ENCODE assay signal across 24 cellular contexts in genomic region chr2:26423750-26424149, GRCh38. TPM values are rescaled to one million over a fixed set of nuclear protein-coding genes. Genes with fewer than 3 reads are reported as not detected.
DNase-seq lines count a peak whose midpoint lies in the region; ATAC-seq, FAIRE-seq and TF ChIP-seq lines count a peak whose summit lies in the region.
"Had no signal": no experiment of that assay in that cellular context is flagged by ENCODE, and none has a peak within 500 bp of the region (broad histone marks: within the 10 kb centered on the region; RNA-seq: fewer than 3 reads in every experiment).

No MANE protein-coding gene starts in this region.

- H3K9me3 ChIP-seq in BLaER1 (no peaks in the 10 kb centered on the region), K562 (replicated peaks; ENCODE audit: control insufficient read depth, insufficient read depth, low read depth, low read length) (no peaks in the 10 kb centered on the region), H1 (ENCODE audit: insufficient read depth in 2 of 2, low read depth in 1 of 2, low read length in 1 of 2) (no peaks in the 10 kb centered on the region)
- H3K9me3 ChIP-seq in BLaER1 treated with 17β-estradiol and CSF1 and Interleukin-3, amounts not matched to agents 10 nM and 100 nM (replicated peaks in 1 of 11) = no peaks in the 10 kb centered on the region

- H3K4me2 ChIP-seq in BLaER1 (peak overlapping the region; percentile 31; the same call in 1 of the 2 replicates), K562 (ENCODE audit: insufficient read depth, low read length) (no peak overlapping the region), H1 (ENCODE audit: insufficient read depth in 1 of 2, low read depth in 2 of 2, low read length in 2 of 2) (no peak overlapping the region)
- H3K4me2 ChIP-seq in BLaER1 treated with 17β-estradiol and CSF1 and Interleukin-3, amounts not matched to agents 10 nM and 100 nM = peak overlapping the region in 6 of 11 experiments; percentile 3 to 25 (median 11); a peak in 4 of 22 replicates

- no peak overlapping the region for H4K5ac ChIP-seq in H1 (ENCODE audit: insufficient read length, low read depth, low read length)

- no peak overlapping the region for H2BK5ac ChIP-seq in H1 (ENCODE audit: low read depth, low read length)

- TF ChIP-seq POLR2A in K562 (conservative IDR thresholded peaks at IDR 0.05) = no peak
- TF ChIP-seq POLR2A in H1 (IDR thresholded peaks at IDR 0.05; ENCODE audit: control extremely low read depth in 1 of 2, low read depth in 2 of 2, low read length in 2 of 2) = no peak

- no peak for ATAC-seq in K562
- no peak for ATAC-seq in GM21723 (IDR thresholded peaks at IDR 0.05; ENCODE audit: unreplicated experiment)
- no peak for ATAC-seq in activated CD4-positive, alpha-beta T cell treated with anti-CD3 and anti-CD28 coated beads for 36 hours

- no peak overlapping the region for H3K18ac ChIP-seq in H1 (ENCODE audit: extremely low read depth, low read length)

- intact Hi-C loops in K562 (cut with micrococcal nuclease) = no loop called here
- intact Hi-C loops in activated CD4-positive, alpha-beta T cell treated with anti-CD3 and anti-CD28 coated beads for 36 hours (cut with DNase I, micrococcal nuclease) = no loop called here

- H2AK5ac ChIP-seq in H1 (ENCODE audit: low read depth, low read length) = no peak overlapping the region

- no peak overlapping the region for H3K4ac ChIP-seq in H1 (replicated peaks; ENCODE audit: insufficient read length, low read depth, low read length)

- no peak overlapping the region for H4K91ac ChIP-seq in H1 (replicated peaks; ENCODE audit: insufficient read length, low read length)

- H2BK20ac ChIP-seq in H1 (ENCODE audit: low read length) = no peak overlapping the region

- H3K36me3 ChIP-seq in BLaER1 (no peaks in the 10 kb centered on the region), K562 (ENCODE audit: control insufficient read depth, insufficient read depth, low read length) (no peaks in the 10 kb centered on the region), H1 (ENCODE audit: control insufficient read depth in 2 of 4, insufficient read depth in 4 of 4, low read length in 3 of 4) (no peaks in the 10 kb centered on the region)
- no peaks in the 10 kb centered on the region for H3K36me3 ChIP-seq in BLaER1 treated with 17β-estradiol and CSF1 and Interleukin-3, amounts not matched to agents 10 nM and 100 nM

- no peak overlapping the region for H3K4me3 Mint-ChIP-seq in activated CD4-positive, alpha-beta T cell treated with anti-CD3 and anti-CD28 coated beads for 36 hours
- H3K4me3 Mint-ChIP-seq: CD14-positive monocyte; CD4-positive, alpha-beta T cell; CD8-positive, alpha-beta memory T cell had no signal

- POLR2A ChIA-PET in K562 (lab: Yijun Ruan, JAX) (interaction anchor here (0.7 kb wide), 1 partner anchor 32 kb away, joined by 3 read pairs; no protein-coding TSS in a partner anchor), H1 (lab: Charles Lee; ENCODE audit: partially characterized antibody) (interaction anchor here (1.0 kb wide), 3 partner anchors 11 to 125 kb away, joined by 3 read pairs; no protein-coding TSS in a partner anchor)
- POLR2A ChIA-PET in activated CD4-positive, alpha-beta T cell treated with anti-CD3 and anti-CD28 coated beads for 36 hours (lab: Charles Lee) = no interaction called here

- no peak for TF ChIP-seq RAD21 in K562 (CRISPR knock-in tag; conservative IDR thresholded peaks at IDR 0.05 in 1 of 2, IDR thresholded peaks at IDR 0.05 in 1 of 2)
- no peak for TF ChIP-seq RAD21 in H1 (IDR thresholded peaks at IDR 0.05 in 1 of 2, conservative IDR thresholded peaks at IDR 0.05 in 1 of 2; ENCODE audit: low read depth in 2 of 2, low read length in 2 of 2)

- no peaks in the 10 kb centered on the region for H4K20me1 ChIP-seq in BLaER1
- no peaks in the 10 kb centered on the region for H4K20me1 ChIP-seq in BLaER1 treated with 17β-estradiol and CSF1 and Interleukin-3, amounts not matched to agents 10 nM and 100 nM
- H4K20me1 ChIP-seq in K562 (replicated peaks; ENCODE audit: control insufficient read depth, insufficient read depth, low read length) = no peaks in the 10 kb centered on the region
- no peaks in the 10 kb centered on the region for H4K20me1 ChIP-seq in H1 (replicated peaks in 1 of 2; ENCODE audit: control insufficient read depth in 1 of 2, insufficient read depth in 2 of 2, low read length in 2 of 2)

- no peaks in the 10 kb centered on the region for H3K4me1 Mint-ChIP-seq in activated CD4-positive, alpha-beta T cell treated with anti-CD3 and anti-CD28 coated beads for 36 hours
- H3K4me1 Mint-ChIP-seq: CD14-positive monocyte; CD8-positive, alpha-beta memory T cell had no signal

- no peak for DNase-seq in K562 (ENCODE audit: extremely low read depth in 1 of 4, low spot score in 3 of 4)
- no peak for DNase-seq in H1 (ENCODE audit: low read depth in 1 of 2, low spot score in 2 of 2)
- no peak for DNase-seq in DMS 273 treated with DMSO at 0.1 percent for 48 hours (lab: John Stamatoyannopoulos, UW)
- DNase-seq in activated CD4-positive, alpha-beta T cell treated with anti-CD3 and anti-CD28 coated beads for 36 hours = no peak
- DNase-seq in effector CD8-positive, alpha-beta T cell (lab: John Stamatoyannopoulos, UW) = no peak
- DNase-seq: CD4-positive, alpha-beta T cell; CD8-positive, alpha-beta memory T cell; DMS53; DMS79 treated with DMSO at 0.1 percent for 48 hours; GF-D8; GOT3; H7; HCEC 1CT had no signal

- in situ Hi-C loops in K562 (cut with MboI) = no loop called here

- BruUV-seq in K562 (replicated peaks; lab: Mats Ljungman, UMichigan) = no TSS peak

- H3K27me3 Mint-ChIP-seq in activated CD4-positive, alpha-beta T cell treated with anti-CD3 and anti-CD28 coated beads for 36 hours = peaks cover 4% of the 10 kb centered on the region
- H3K27me3 Mint-ChIP-seq: CD4-positive, alpha-beta T cell had no signal

- peaks cover 7% of the 10 kb centered on the region for H3K4me1 ChIP-seq in BLaER1
- peaks cover 0 to 9% (median 3%) of the 10 kb centered on the region in 10 experiments; a peak in 4 of 20 replicates for H3K4me1 ChIP-seq in BLaER1 treated with 17β-estradiol and CSF1 and Interleukin-3, amounts not matched to agents 10 nM and 100 nM
- H3K4me1 ChIP-seq in K562 (replicated peaks in 1 of 2; ENCODE audit: control insufficient read depth in 2 of 2, insufficient read depth in 2 of 2, low read length in 2 of 2) = no peaks in the 10 kb centered on the region; a peak in 1 of 5 replicates
- peaks cover 0 to 6% (median under 1%) of the 10 kb centered on the region in 4 experiments; a peak in 1 of 7 replicates for H3K4me1 ChIP-seq in H1 (replicated peaks in 1 of 4; ENCODE audit: control insufficient read depth in 3 of 4, insufficient read depth in 4 of 4, low read length in 3 of 4)

- no peak overlapping the region for H4K8ac ChIP-seq in H1 (ENCODE audit: extremely low read depth, insufficient read depth, low read length)

- FAIRE-seq in K562 (lab: Jason Lieb, UNC) (no peak), H1 (lab: Jason Lieb, UNC) (no peak)
- FAIRE-seq: D721Med, GM12892, GM19239 had no signal

- H3K9ac ChIP-seq in BLaER1 (no peak overlapping the region), K562 (ENCODE audit: insufficient read depth in 1 of 2, low read depth in 2 of 2, low read length in 2 of 2) (no peak overlapping the region), H1 (replicated peaks in 1 of 4; ENCODE audit: extremely low read depth in 1 of 4, low read depth in 3 of 4, low read length in 3 of 4) (no peak overlapping the region)
- no peak overlapping the region for H3K9ac ChIP-seq in BLaER1 treated with 17β-estradiol and CSF1 and Interleukin-3, amounts not matched to agents 10 nM and 100 nM

- WGBS in K562 (ENCODE audit: insufficient coverage, low coverage, missing lambda C conversion rate) = 68% methylated on average over 8 of the region's 9 CpGs
- 90% methylated on average over 9 of the region's 9 CpGs; no CpG with 5 or more reads in 1 of the 2 experiments for WGBS in H1 (ENCODE audit: extremely low coverage in 1 of 2, insufficient coverage in 1 of 2, insufficient read length in 1 of 2, insufficient replicate concordance in 2 of 2, low coverage in 1 of 2, low lambda C conversion rate in 2 of 2, missing lambda C conversion rate in 1 of 2), 2 experiments

- TF ChIP-seq CTCF in K562 (IDR thresholded peaks at IDR 0.05 in 2 of 3, conservative IDR thresholded peaks at IDR 0.05 in 1 of 3; ENCODE audit: insufficient read depth in 2 of 3, low read depth in 1 of 3, low read length in 3 of 3) (no peak), H1 (IDR thresholded peaks at IDR 0.05; ENCODE audit: control extremely low read depth in 1 of 3, insufficient read depth in 1 of 3, low read depth in 1 of 3, low read length in 3 of 3) (no peak)

- no peak overlapping the region for H3K56ac ChIP-seq in H1 (replicated peaks; ENCODE audit: insufficient read length, low read depth, low read length)

- no peak for TF ChIP-seq EP300 in K562 (IDR thresholded peaks at IDR 0.05; ENCODE audit: low read length)
- TF ChIP-seq EP300 in H1 (IDR thresholded peaks at IDR 0.05; ENCODE audit: borderline replicate concordance in 1 of 2, low read depth in 2 of 2, low read length in 2 of 2) = no peak

- H3K4me3 ChIP-seq in BLaER1 (no peak overlapping the region), K562 (no peak overlapping the region), H1 (ENCODE audit: extremely low read depth in 1 of 4, insufficient read depth in 2 of 4, low read depth in 3 of 4, low read length in 4 of 4) (no peak overlapping the region)
- no peak overlapping the region for H3K4me3 ChIP-seq in BLaER1 treated with 17β-estradiol and CSF1 and Interleukin-3, amounts not matched to agents 10 nM and 100 nM

- H2BK12ac ChIP-seq in H1 (ENCODE audit: low read depth, low read length) = no peak overlapping the region

- CTCF ChIA-PET in K562 (lab: Yijun Ruan, JAX; ENCODE audit: low intra/inter-chr PET ratio) = interaction anchor here (0.6 kb wide), 1 partner anchor 1967 kb away, joined by 5 read pairs; no protein-coding TSS in a partner anchor
- CTCF ChIA-PET in H1 (lab: Charles Lee; ENCODE audit: partially characterized antibody) = interaction anchor here (1.2 kb wide), 1 partner anchor 161 kb away, joined by 3 read pairs; no protein-coding TSS in a partner anchor
- CTCF ChIA-PET in activated CD4-positive, alpha-beta T cell treated with anti-CD3 and anti-CD28 coated beads for 36 hours (lab: Charles Lee) = no interaction called here

- no peaks in the 10 kb centered on the region for H3K9me3 Mint-ChIP-seq in activated CD4-positive, alpha-beta T cell treated with anti-CD3 and anti-CD28 coated beads for 36 hours (ENCODE audit: low read depth)
- H3K9me3 Mint-ChIP-seq: CD14-positive monocyte; CD4-positive, alpha-beta T cell; CD8-positive, alpha-beta memory T cell had no signal

- H2BK120ac ChIP-seq in H1 (replicated peaks; ENCODE audit: low read depth, low read length) = no peak overlapping the region

- H3K79me1 ChIP-seq in H1 (ENCODE audit: low read depth, low read length) = no peaks in the 10 kb centered on the region

- H3K23me2 ChIP-seq in H1 (ENCODE audit: low read depth, low read length) = no peaks in the 10 kb centered on the region

- H3K27ac Mint-ChIP-seq in activated CD4-positive, alpha-beta T cell treated with anti-CD3 and anti-CD28 coated beads for 36 hours = no peak overlapping the region
- H3K27ac Mint-ChIP-seq: CD14-positive monocyte; CD4-positive, alpha-beta T cell; CD8-positive, alpha-beta memory T cell had no signal

- peak overlapping the region; percentile 18; the same call in 1 of the 2 replicates for H2BK15ac ChIP-seq in H1 (ENCODE audit: low read length)

- H2AFZ ChIP-seq in K562 (ENCODE audit: low read depth, low read length) (no peak overlapping the region), H1 (ENCODE audit: low read length) (no peak overlapping the region; the same call in 1 of the 2 replicates)

- H3K27me3 ChIP-seq in BLaER1 (no peaks in the 10 kb centered on the region), K562 (ENCODE audit: control insufficient read depth in 2 of 2, insufficient read depth in 2 of 2, low read length in 2 of 2) (no peaks in the 10 kb centered on the region), H1 (replicated peaks in 1 of 4; ENCODE audit: control insufficient read depth in 3 of 4, extremely low read depth in 1 of 4, insufficient read depth in 3 of 4, low read length in 3 of 4) (no peaks in the 10 kb centered on the region; a peak in 1 of 7 replicates)
- no peaks in the 10 kb centered on the region for H3K27me3 ChIP-seq in BLaER1 treated with 17β-estradiol and CSF1 and Interleukin-3, amounts not matched to agents 10 nM and 100 nM

- H3K36me3 Mint-ChIP-seq in activated CD4-positive, alpha-beta T cell treated with anti-CD3 and anti-CD28 coated beads for 36 hours (ENCODE audit: low read depth) = no peaks in the 10 kb centered on the region
- H3K36me3 Mint-ChIP-seq: CD14-positive monocyte; CD8-positive, alpha-beta memory T cell had no signal

- H3K27ac ChIP-seq in BLaER1 (no peak overlapping the region), K562 (ENCODE audit: extremely low read depth, low read depth, low read length) (no peak overlapping the region), H1 (ENCODE audit: low read depth, low read length) (no peak overlapping the region)
- no peak overlapping the region for H3K27ac ChIP-seq in BLaER1 treated with 17β-estradiol and CSF1 and Interleukin-3, amounts not matched to agents 10 nM and 100 nM

- H3K14ac ChIP-seq in H1 (ENCODE audit: insufficient read length) = no peak overlapping the region

- no peaks in the 10 kb centered on the region for H3K79me2 ChIP-seq in K562 (ENCODE audit: control insufficient read depth, insufficient read depth, low read length)
- no peaks in the 10 kb centered on the region for H3K79me2 ChIP-seq in H1 (ENCODE audit: control insufficient read depth in 1 of 2, insufficient read depth in 2 of 2, low read length in 2 of 2)

- H3K9me1 ChIP-seq in K562 (ENCODE audit: control insufficient read depth, insufficient read depth, low read length) = no peaks in the 10 kb centered on the region

- no peak overlapping the region for H3K23ac ChIP-seq in H1 (ENCODE audit: insufficient read length)

RNA-seq across cellular contexts. Expression of gene DRC1, which starts 22.0 kb away (rescaled TPM):
- 0.35 TPM in 1 of 2 replicates, not detected in the other for total RNA-seq in K562 (2011; cell fraction: chromatin; rRNA removed; ENCODE audit: low replicate concordance)
- not detected in 2 replicates for total RNA-seq in K562 (2011; cell fraction: nucleolus; rRNA removed)
- total RNA-seq in K562 (2011; cell fraction: nucleoplasm; rRNA removed) = not detected in 2 replicates
- total RNA-seq in K562 (2014; rRNA removed) = not detected in 2 replicates
- 0.07 TPM in 1 of 2 replicates, not detected in the other for total RNA-seq in K562 (2014; rRNA removed; fragmentation: Illumina TruSeq; extraction: Trizol)
- total RNA-seq in K562 (2015; rRNA removed; fragmentation: Illumina TruSeq; extraction: Trizol) = not detected in 2 replicates
- not detected in 2 replicates for total RNA-seq in K562 (2021)
- 0.10 TPM in 1 of 2 replicates, not detected in the other for polyA plus RNA-seq in K562 (2011; rRNA removed)
- polyA plus RNA-seq in K562 (2011; cell fraction: cytosol; rRNA removed) = not detected in 2 replicates
- 0.18 TPM in 1 of 2 replicates, not detected in the other for polyA plus RNA-seq in K562 (2011; cell fraction: nucleus; rRNA removed)
- not detected in 2 replicates for polyA plus RNA-seq in K562 (2012)
- polyA plus RNA-seq in K562 (2014; fragmentation: Illumina TruSeq; extraction: Trizol) = 0.06 TPM in 1 of 2 replicates, not detected in the other
- polyA plus RNA-seq in K562 (2014; fragmentation: Nextera tagmentation; extraction: Ambion mirVana) = not detected
- polyA plus RNA-seq in K562 (2014; rRNA removed) = not detected in 2 replicates
- polyA minus RNA-seq in K562 (2011; rRNA and poly(A)+ RNA removed) = not detected in 2 replicates
- not detected in 2 replicates for polyA minus RNA-seq in K562 (2011; cell fraction: cytosol; rRNA and poly(A)+ RNA removed)
- not detected in 2 replicates for polyA minus RNA-seq in K562 (2011; cell fraction: nucleus; rRNA and poly(A)+ RNA removed)
- total RNA-seq in H1 (2021; fragmentation: NEBNext Ultra II Directional; extraction: Animal tissue kit (Norgen Biotek cat#: 25700)) = not detected in 2 replicates
- 0.08 and 0.11 TPM in 2 replicates for polyA plus RNA-seq in H1 (2011; rRNA removed)
- 0.14 TPM for polyA plus RNA-seq in H1 (2011; cell fraction: cytosol; rRNA removed)
- polyA plus RNA-seq in H1 (2011; cell fraction: nucleus; rRNA removed) = 0.04 TPM
- polyA plus RNA-seq in H1 (2012, experiment 1 of 2) = 0.23 to 0.42 TPM (median 0.31 TPM) in 3 of 4 replicates, not detected in the other
- polyA plus RNA-seq in H1 (2012, experiment 2 of 2) = not detected
- polyA plus RNA-seq in H1 (2013, experiment 1 of 2) = 0.04 TPM
- 0.02 TPM for polyA plus RNA-seq in H1 (2013, experiment 2 of 2)
- polyA minus RNA-seq in H1 (2011; rRNA and poly(A)+ RNA removed) = not detected in 2 replicates
- not detected for polyA minus RNA-seq in H1 (2011; cell fraction: cytosol; rRNA and poly(A)+ RNA removed)
- polyA minus RNA-seq in H1 (2011; cell fraction: nucleus; rRNA and poly(A)+ RNA removed) = not detected
- not detected for total RNA-seq in activated CD4-positive, alpha-beta T cell treated with anti-CD3 and anti-CD28 coated beads for 36 hours
- total RNA-seq: A172; A673; CD4-positive, alpha-beta T cell; CD8-positive, alpha-beta memory T cell; Daoy; G401 had no signal
- polyA plus RNA-seq: CD14-positive monocyte; CD8-positive, alpha-beta memory T cell had no signal

RNA-seq across cellular contexts. Expression of gene OTOF, which starts 54.2 kb away (rescaled TPM):
- 0.11 and 0.49 TPM in 2 replicates for total RNA-seq in K562 (2011; cell fraction: chromatin; rRNA removed; ENCODE audit: low replicate concordance)
- total RNA-seq in K562 (2011; cell fraction: nucleolus; rRNA removed) = 0.13 and 0.17 TPM in 2 replicates
- total RNA-seq in K562 (2011; cell fraction: nucleoplasm; rRNA removed) = not detected in 2 replicates
- total RNA-seq in K562 (2014; rRNA removed) (0.05 and 0.33 TPM in 2 replicates), K562 (2014; rRNA removed; fragmentation: Illumina TruSeq; extraction: Trizol) (not detected in 2 replicates), K562 (2015; rRNA removed; fragmentation: Illumina TruSeq; extraction: Trizol) (not detected in 2 replicates), K562 (2021) (0.07 TPM in 1 of 2 replicates, not detected in the other)
- polyA plus RNA-seq in K562 (2011; rRNA removed) (0.07 and 0.11 TPM in 2 replicates), K562 (2014; fragmentation: Illumina TruSeq; extraction: Trizol) (not detected in 2 replicates), K562 (2014; fragmentation: Nextera tagmentation; extraction: Ambion mirVana) (not detected), K562 (2014; rRNA removed) (0.03 TPM in 1 of 2 replicates, not detected in the other), H1 (2011; rRNA removed) (0.06 TPM in 2 replicates)
- polyA plus RNA-seq in K562 (2011; cell fraction: cytosol; rRNA removed) = 0.12 and 0.24 TPM in 2 replicates
- 0.22 and 0.31 TPM in 2 replicates for polyA plus RNA-seq in K562 (2011; cell fraction: nucleus; rRNA removed)
- polyA plus RNA-seq in K562 (2012) = 0.03 and 0.12 TPM in 2 replicates
- 0.04 TPM in 1 of 2 replicates, not detected in the other for polyA minus RNA-seq in K562 (2011; rRNA and poly(A)+ RNA removed)
- not detected in 2 replicates for polyA minus RNA-seq in K562 (2011; cell fraction: cytosol; rRNA and poly(A)+ RNA removed)
- polyA minus RNA-seq in K562 (2011; cell fraction: nucleus; rRNA and poly(A)+ RNA removed) = under 0.01 TPM in 1 of 2 replicates, not detected in the other
- total RNA-seq in H1 (2021; fragmentation: NEBNext Ultra II Directional; extraction: Animal tissue kit (Norgen Biotek cat#: 25700)) = not detected in 2 replicates
- polyA plus RNA-seq in H1 (2011; cell fraction: cytosol; rRNA removed) = 0.03 TPM
- polyA plus RNA-seq in H1 (2011; cell fraction: nucleus; rRNA removed) = 0.31 TPM
- polyA plus RNA-seq in H1 (2012, experiment 1 of 2) = 0.03 to 0.15 TPM (median 0.07 TPM) in 3 of 4 replicates, not detected in the other
- not detected for polyA plus RNA-seq in H1 (2012, experiment 2 of 2)
- 0.02 TPM for polyA plus RNA-seq in H1 (2013, experiment 1 of 2)
- 0.04 TPM for polyA plus RNA-seq in H1 (2013, experiment 2 of 2)
- not detected in 2 replicates for polyA minus RNA-seq in H1 (2011; rRNA and poly(A)+ RNA removed)
- polyA minus RNA-seq in H1 (2011; cell fraction: cytosol; rRNA and poly(A)+ RNA removed) = not detected
- polyA minus RNA-seq in H1 (2011; cell fraction: nucleus; rRNA and poly(A)+ RNA removed) = not detected
- total RNA-seq in activated CD4-positive, alpha-beta T cell treated with anti-CD3 and anti-CD28 coated beads for 36 hours = 1 to 10 TPM; 1.9 to 2.3 TPM
- total RNA-seq: A673, Daoy had no signal
- polyA plus RNA-seq: CD14-positive monocyte had no signal

Comparison
In these comparisons a context has a peak if more than half of its experiments do, and no peak if none do; other contexts are left out.
1. H3K4me2 ChIP-seq: peak in BLaER1 (single experiment) and BLaER1 treated with 17β-estradiol and CSF1 and Interleukin-3, amounts not matched to agents 10 nM and 100 nM (6 of 11); none in K562 (single experiment) and H1 (0 of 2).